In genomic region chr20:31705598-31706597, GRCh38 we compare ENCODE assay signal across 1 cellular context.
TF ChIP-seq lines count a peak whose summit lies in the region.

No MANE protein-coding gene starts in this region.

TF ChIP-seq in K562, 482 proteins besides CTCF, POLR2A, EP300 and RAD21 (continued from another document and continues in another):
- TF ChIP-seq BCLAF1 (IDR thresholded peaks at IDR 0.05; ENCODE audit: borderline replicate concordance in 1 of 2, control insufficient read depth in 1 of 2, low read depth in 2 of 2, low read length in 1 of 2) (0 out of 4 replicates have a peak, but pooled peaks of 1 of the 2 experiments have one; percentile 45), ZNF695 (CRISPR knock-in tag; IDR thresholded peaks at IDR 0.05) (no peak), HDAC3 (IDR thresholded peaks at IDR 0.05; ENCODE audit: borderline replicate concordance, partially characterized antibody) (no peak), SMARCE1 (IDR thresholded peaks at IDR 0.05) (no peak), KDM4B (IDR thresholded peaks at IDR 0.05; ENCODE audit: borderline replicate concordance in 2 of 2, low read depth in 1 of 2) (no peak), ZNF140 (CRISPR knock-in tag; IDR thresholded peaks at IDR 0.05) (no peak), CEBPZ (IDR thresholded peaks at IDR 0.05; ENCODE audit: borderline replicate concordance, low read depth, low read length) (no peak), ZFP36 (IDR thresholded peaks at IDR 0.05; ENCODE audit: low read depth, low read length, partially characterized antibody) (no peak), SIRT6 (IDR thresholded peaks at IDR 0.05; ENCODE audit: low read depth, low read length) (no peak), NKRF (IDR thresholded peaks at IDR 0.05; ENCODE audit: borderline replicate concordance) (no peak), ZBTB40 (IDR thresholded peaks at IDR 0.05) (peak; percentile 32; the same call in 1 of the 2 replicates), ZBTB40 (CRISPR knock-in tag; IDR thresholded peaks at IDR 0.05) (no peak), FOXA3 (CRISPR knock-in tag; conservative IDR thresholded peaks at IDR 0.05 in 1 of 2, IDR thresholded peaks at IDR 0.05 in 1 of 2) (no peak), PRMT5 (CRISPR knock-in tag; IDR thresholded peaks at IDR 0.05) (no peak), PHB (CRISPR knock-in tag; IDR thresholded peaks at IDR 0.05) (no peak), FOXK2 (conservative IDR thresholded peaks at IDR 0.05 in 1 of 2, IDR thresholded peaks at IDR 0.05 in 1 of 2; ENCODE audit: low read depth in 2 of 2) (no peak), ZBTB9 (CRISPR knock-in tag; IDR thresholded peaks at IDR 0.05) (no peak), DIDO1 (tag; IDR thresholded peaks at IDR 0.05; ENCODE audit: low read depth) (no peak), KLF13 (tag; IDR thresholded peaks at IDR 0.05; ENCODE audit: borderline replicate concordance, low read depth) (no peak), NFRKB (IDR thresholded peaks at IDR 0.05; ENCODE audit: low read depth) (peak; percentile 51; the same call in 1 of the 2 replicates), USF1 (CRISPR knock-in tag; IDR thresholded peaks at IDR 0.05) (no peak), FOXP4 (CRISPR knock-in tag; IDR thresholded peaks at IDR 0.05; ENCODE audit: borderline replicate concordance) (no peak), ASH1L (IDR thresholded peaks at IDR 0.05; ENCODE audit: borderline replicate concordance, low read depth, partially characterized antibody) (peak; percentile 12), MAFF (IDR thresholded peaks at IDR 0.05; ENCODE audit: low read length) (no peak), MLX (CRISPR knock-in tag; conservative IDR thresholded peaks at IDR 0.05) (no peak), STAT5B (CRISPR knock-in tag; IDR thresholded peaks at IDR 0.05) (no peak), GATAD2B (IDR thresholded peaks at IDR 0.05; ENCODE audit: borderline replicate concordance) (no peak), HDAC1 (IDR thresholded peaks at IDR 0.05) (no peak), MYNN (IDR thresholded peaks at IDR 0.05) (no peak), MYNN (CRISPR knock-in tag; IDR thresholded peaks at IDR 0.05) (no peak)
